1 cellular context compared by ENCODE assay signal in the genomic region with DNA sequence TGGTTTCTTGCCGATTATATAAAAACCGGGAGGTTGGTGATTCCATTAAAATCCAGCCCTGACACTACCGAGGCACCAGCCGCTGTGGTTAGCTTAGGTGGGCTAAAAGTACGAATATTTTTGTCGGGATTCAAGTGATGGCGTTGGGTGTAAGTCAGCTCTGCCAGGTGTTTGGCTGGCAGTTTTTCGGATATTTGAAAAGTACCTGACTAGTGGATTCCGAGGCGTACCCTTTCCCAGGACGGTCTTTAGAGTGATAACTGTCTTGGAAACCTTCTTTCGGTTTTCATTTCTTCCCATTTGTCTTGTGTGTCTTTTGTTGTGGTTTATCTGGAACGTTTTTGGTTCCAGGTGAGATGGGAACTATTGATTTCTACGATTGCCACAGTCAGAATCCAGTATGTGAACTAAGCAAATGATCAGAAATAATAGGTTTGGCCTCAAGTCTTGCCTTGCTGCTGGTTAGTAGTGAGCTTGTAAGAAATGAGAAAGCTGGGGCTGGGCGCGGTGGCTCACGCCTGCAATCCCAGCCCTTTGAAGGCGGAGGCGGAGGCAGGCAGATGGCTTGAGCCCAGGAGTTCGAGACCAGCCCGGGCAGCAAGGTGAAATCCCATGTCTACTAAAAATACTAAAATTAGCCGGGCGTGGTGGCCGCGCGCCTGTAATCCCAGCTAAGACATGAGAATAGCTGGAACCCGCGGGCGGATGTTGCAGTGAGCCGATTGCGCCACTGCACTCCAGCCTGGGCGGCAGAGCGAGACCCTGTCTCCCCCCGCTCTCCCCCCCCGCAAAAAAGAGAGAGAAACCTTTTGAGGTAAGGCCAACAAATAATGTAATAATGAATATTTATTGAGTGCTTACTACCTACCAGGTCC.
TF ChIP-seq lines count a peak whose summit lies in the region.

No MANE protein-coding gene starts in this region.

TF ChIP-seq in K562, 482 proteins besides CTCF, POLR2A, EP300 and RAD21 (continued from another document):
- TF ChIP-seq, protein P1, sequence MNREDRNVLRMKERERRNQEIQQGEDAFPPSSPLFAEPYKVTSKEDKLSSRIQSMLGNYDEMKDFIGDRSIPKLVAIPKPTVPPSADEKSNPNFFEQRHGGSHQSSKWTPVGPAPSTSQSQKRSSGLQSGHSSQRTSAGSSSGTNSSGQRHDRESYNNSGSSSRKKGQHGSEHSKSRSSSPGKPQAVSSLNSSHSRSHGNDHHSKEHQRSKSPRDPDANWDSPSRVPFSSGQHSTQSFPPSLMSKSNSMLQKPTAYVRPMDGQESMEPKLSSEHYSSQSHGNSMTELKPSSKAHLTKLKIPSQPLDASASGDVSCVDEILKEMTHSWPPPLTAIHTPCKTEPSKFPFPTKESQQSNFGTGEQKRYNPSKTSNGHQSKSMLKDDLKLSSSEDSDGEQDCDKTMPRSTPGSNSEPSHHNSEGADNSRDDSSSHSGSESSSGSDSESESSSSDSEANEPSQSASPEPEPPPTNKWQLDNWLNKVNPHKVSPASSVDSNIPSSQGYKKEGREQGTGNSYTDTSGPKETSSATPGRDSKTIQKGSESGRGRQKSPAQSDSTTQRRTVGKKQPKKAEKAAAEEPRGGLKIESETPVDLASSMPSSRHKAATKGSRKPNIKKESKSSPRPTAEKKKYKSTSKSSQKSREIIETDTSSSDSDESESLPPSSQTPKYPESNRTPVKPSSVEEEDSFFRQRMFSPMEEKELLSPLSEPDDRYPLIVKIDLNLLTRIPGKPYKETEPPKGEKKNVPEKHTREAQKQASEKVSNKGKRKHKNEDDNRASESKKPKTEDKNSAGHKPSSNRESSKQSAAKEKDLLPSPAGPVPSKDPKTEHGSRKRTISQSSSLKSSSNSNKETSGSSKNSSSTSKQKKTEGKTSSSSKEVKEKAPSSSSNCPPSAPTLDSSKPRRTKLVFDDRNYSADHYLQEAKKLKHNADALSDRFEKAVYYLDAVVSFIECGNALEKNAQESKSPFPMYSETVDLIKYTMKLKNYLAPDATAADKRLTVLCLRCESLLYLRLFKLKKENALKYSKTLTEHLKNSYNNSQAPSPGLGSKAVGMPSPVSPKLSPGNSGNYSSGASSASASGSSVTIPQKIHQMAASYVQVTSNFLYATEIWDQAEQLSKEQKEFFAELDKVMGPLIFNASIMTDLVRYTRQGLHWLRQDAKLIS (CRISPR knock-in tag; IDR thresholded peaks at IDR 0.05): 0 out of 2 replicates have a peak, but pooled peaks have one; percentile 35
- TF ChIP-seq POLR3A (IDR thresholded peaks at IDR 0.05; ENCODE audit: borderline replicate concordance, extremely low read depth, insufficient read depth, insufficient read length): no peak
- TF ChIP-seq GABPB1 (CRISPR knock-in tag; IDR thresholded peaks at IDR 0.05): peak; percentile 34; the same call in 1 of the 2 replicates
